Comparison of ENCODE assay signal across 22 cellular contexts in genomic region chr21:17853393-17854275, GRCh38.
"Had no signal": no experiment of that assay in that cellular context is flagged by ENCODE, and none has a peak within 500 bp of the region (broad histone marks: within the 10 kb centered on the region; RNA-seq: fewer than 3 reads in every experiment).

No MANE protein-coding gene starts in this region.

- H3K4me1 ChIP-seq: colonic mucosa, lower lobe of right lung, spleen, thyroid gland had no signal

- H3K36me3 ChIP-seq: colonic mucosa, lower lobe of right lung, spleen, thyroid gland had no signal

- H3K79me2 ChIP-seq: hepatocyte had no signal

- FAIRE-seq: islet of Langerhans, urothelium cell line had no signal

- H3K9me3 ChIP-seq: colonic mucosa, lower lobe of right lung, thyroid gland had no signal

- DNase-seq: activated CD4-positive, alpha-beta T cell treated with anti-CD3 and anti-CD28 coated beads, Interleukin-2, amount 50 U/mL, for 1 hour; activated CD8-positive, alpha-beta memory T cell treated with anti-CD3 and anti-CD28 coated beads, Interleukin-2, amount 50 U/mL, for 4 hours; activated effector memory CD4-positive, alpha-beta T cell treated with Interleukin-2 at 50 U/mL for 16 hours; activated naive CD4-positive, alpha-beta T cell treated with anti-CD3 and anti-CD28 coated beads, Interleukin-2, amount 10 ng/mL, durations not matched to agents 7 days and 5 days; activated naive CD8-positive, alpha-beta T cell treated with anti-CD3 and anti-CD28 coated beads, Interleukin-2, amount 50 U/mL, for 24 hours; activated T-cell treated with anti-CD3 and anti-CD28 coated beads, Interleukin-2, amount 50 U/mL, for 48 hours; aorta; colonic mucosa; endodermal cell; foreskin fibroblast; left colon; lower lobe of right lung; retina; spleen; stimulated activated naive B cell treated with anti-CD40 and anti-IgM and Interleukin-4, amounts not matched to agents 10 μg/mL and 1 μg/mL and 100 μg/mL, for 72 hours; thyroid gland had no signal

- H3K4me3 ChIP-seq: colonic mucosa, hepatocyte, lower lobe of right lung, spleen, thyroid gland had no signal

- H3K27me3 ChIP-seq: colonic mucosa, hepatocyte, spleen, thyroid gland had no signal

- H3K27ac ChIP-seq: colonic mucosa, epithelial cell of prostate, hepatocyte, lower lobe of right lung, spleen, thyroid gland had no signal

- H2AFZ ChIP-seq: hepatocyte had no signal

- ATAC-seq: activated CD4-positive, CD25-positive, alpha-beta regulatory T cell treated with anti-CD3 and anti-CD28 coated beads, Interleukin-2, amount 50 U/mL, for 24 hours; activated naive CD8-positive, alpha-beta T cell treated with anti-CD3 and anti-CD28 coated beads, Interleukin-2, amount 50 U/mL, for 24 hours; left colon; lower lobe of right lung; natural killer cell treated with Interleukin-12 subunit alpha and Interleukin-12 subunit beta and Interleukin-15 and Interleukin-18, amount 100 ng/mL, for 72 hours; stimulated activated naive B cell treated with anti-CD40 and anti-IgM and Interleukin-4, amounts not matched to agents 10 μg/mL and 1 μg/mL and 100 μg/mL, for 72 hours had no signal

- H3K4me2 ChIP-seq: hepatocyte had no signal
